ENCODE assay signal across 25 cellular contexts in the genomic region with DNA sequence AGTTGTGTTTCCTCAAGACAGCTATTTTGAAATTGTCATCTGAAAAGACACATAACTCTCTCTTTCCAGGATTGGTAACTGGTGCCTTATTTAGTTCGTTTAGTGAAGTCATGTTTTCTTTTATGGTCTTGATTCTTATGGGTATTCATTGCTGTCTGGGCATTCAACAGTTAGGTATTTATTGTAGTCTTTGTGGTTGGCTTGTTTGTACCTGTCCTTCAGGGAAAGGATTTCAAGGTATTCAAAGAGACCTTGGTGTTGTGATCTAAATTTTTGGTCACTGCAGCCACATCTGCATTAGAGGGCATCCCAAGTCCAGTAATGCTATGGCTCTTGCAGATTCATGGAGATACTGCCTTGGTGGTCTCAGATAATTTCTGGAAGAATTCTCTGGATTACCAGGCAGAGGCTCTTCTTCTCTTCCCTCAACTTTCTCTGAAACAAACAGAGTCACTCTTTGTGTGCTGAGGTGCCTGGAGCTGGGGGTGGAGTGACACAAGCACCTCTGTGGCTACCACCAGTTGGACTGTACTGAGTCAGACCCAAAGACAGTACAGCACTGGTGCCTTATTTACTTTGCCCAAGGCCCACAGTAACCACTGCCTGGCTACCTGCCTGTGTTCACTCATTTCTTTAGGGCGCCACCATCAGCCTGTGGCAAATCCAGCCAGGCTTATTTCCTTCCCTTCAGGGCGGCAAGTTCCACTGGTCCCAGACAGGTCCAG.
DNase-seq lines count a peak whose midpoint lies in the region; TF ChIP-seq lines count a peak whose summit lies in the region.
"Had no signal": no experiment of that assay in that cellular context is flagged by ENCODE, and none has a peak within 500 bp of the region (broad histone marks: within the 10 kb centered on the region; RNA-seq: fewer than 3 reads in every experiment).

No MANE protein-coding gene starts in this region.

- no peaks in the 10 kb centered on the region for H3K36me3 ChIP-seq in mammary epithelial cell (ENCODE audit: insufficient read depth, low read length)
- H3K36me3 ChIP-seq in smooth muscle cell (ENCODE audit: low read depth), result peaks cover 5% of the 10 kb centered on the region
- H3K36me3 ChIP-seq in neural progenitor cell, result no peaks in the 10 kb centered on the region
- H3K36me3 ChIP-seq: BE2C; BLaER1 treated with 17β-estradiol and CSF1 and Interleukin-3, amounts not matched to agents 10 nM and 100 nM; HAP-1 had no signal

- H3K4me2 ChIP-seq in mammary epithelial cell (ENCODE audit: insufficient read depth, low read depth, low read length) (peak overlapping the region; percentile 30), smooth muscle cell (no peak overlapping the region), neural progenitor cell (no peak overlapping the region)
- H3K4me2 ChIP-seq: A549; BLaER1 treated with 17β-estradiol and CSF1 and Interleukin-3, amounts not matched to agents 10 nM and 100 nM had no signal

- POLR2A ChIA-PET in MCF 10A (lab: Yijun Ruan, JAX), result no interaction called here

- dilution Hi-C loops in mammary epithelial cell (cut with HindIII; ENCODE audit: low sequenced_read_pairs), result no loop called here

- H2AFZ ChIP-seq in mammary epithelial cell (ENCODE audit: low read depth, low read length) (no peak overlapping the region), smooth muscle cell (ENCODE audit: low read depth) (no peak overlapping the region), neural progenitor cell (replicated peaks) (no peak overlapping the region)

- CTCF ChIA-PET in mammary epithelial cell (lab: Charles Lee; ENCODE audit: low non-redundant PET), result no interaction called here
- CTCF ChIA-PET in MCF 10A (lab: Yijun Ruan, JAX), result interaction anchor here (0.7 kb wide), 1 partner anchor 127 kb away, joined by 3 read pairs; no protein-coding TSS in a partner anchor

- DNase-seq in mammary epithelial cell, result peak; percentile 78
- no peak for DNase-seq in MCF 10A (ENCODE audit: unreplicated experiment)
- peak; percentile 1 for DNase-seq in epithelial cell of esophagus (ENCODE audit: low read depth)
- peak; percentile 78 for DNase-seq in islet precursor cell
- DNase-seq in smooth muscle cell (lab: John Stamatoyannopoulos, UW; ENCODE audit: unreplicated experiment), result no peak
- DNase-seq in mesothelial cell of epicardium (ENCODE audit: low spot score in 2 of 2, unreplicated experiment in 2 of 2), result no peak
- DNase-seq in COLO668 (lab: John Stamatoyannopoulos, UW; ENCODE audit: unreplicated experiment), result no peak
- DNase-seq in neural progenitor cell (ENCODE audit: low spot score), result no peak
- DNase-seq: 8988T; ACHN; AML-193; BE2C; Calu3; CD4-positive, alpha-beta T cell; CD8-positive, alpha-beta memory T cell; COR-L47; DMS53; DMS79 treated with DMSO at 0.1 percent for 48 hours; GF-D8; GOT3; HFFc6 had no signal

- no peak overlapping the region for H3K27ac ChIP-seq in mammary epithelial cell (ENCODE audit: insufficient read depth, low read depth, low read length)
- H3K27ac ChIP-seq in smooth muscle cell (ENCODE audit: low read depth), result peak overlapping the region; percentile 42
- no peak overlapping the region for H3K27ac ChIP-seq in neural progenitor cell
- H3K27ac ChIP-seq: A549; BLaER1 treated with 17β-estradiol and CSF1 and Interleukin-3, amounts not matched to agents 10 nM and 100 nM had no signal

- H3K27me3 Mint-ChIP-seq in MCF 10A (ENCODE audit: insufficient read depth, unreplicated experiment), result no peaks in the 10 kb centered on the region
- no peaks in the 10 kb centered on the region for H3K27me3 Mint-ChIP-seq in mesothelial cell of epicardium (ENCODE audit: low read depth)
- H3K27me3 Mint-ChIP-seq in neural progenitor cell (ENCODE audit: insufficient read depth, low read depth), result no peaks in the 10 kb centered on the region
- H3K27me3 Mint-ChIP-seq: CD4-positive, alpha-beta T cell had no signal

- no peaks in the 10 kb centered on the region for H3F3A ChIP-seq in smooth muscle cell (ENCODE audit: low read depth)
- H3F3A ChIP-seq in neural progenitor cell (ENCODE audit: low read depth), result no peaks in the 10 kb centered on the region

- H3K27ac Mint-ChIP-seq in MCF 10A (ENCODE audit: low read depth, unreplicated experiment), result no peak overlapping the region
- no peak overlapping the region for H3K27ac Mint-ChIP-seq in mesothelial cell of epicardium
- H3K27ac Mint-ChIP-seq in neural progenitor cell, result no peak overlapping the region
- H3K27ac Mint-ChIP-seq: CD14-positive monocyte; CD4-positive, alpha-beta T cell; CD8-positive, alpha-beta memory T cell; HFFc6 had no signal

- H3K4me1 Mint-ChIP-seq in MCF 10A (ENCODE audit: insufficient read depth, unreplicated experiment) (no peaks in the 10 kb centered on the region), mesothelial cell of epicardium (no peaks in the 10 kb centered on the region), neural progenitor cell (peaks cover 6% of the 10 kb centered on the region)
- H3K4me1 Mint-ChIP-seq: CD14-positive monocyte; CD8-positive, alpha-beta memory T cell had no signal

- no peaks in the 10 kb centered on the region for H3K4me1 ChIP-seq in mammary epithelial cell (ENCODE audit: insufficient read depth, low read length)
- no peaks in the 10 kb centered on the region for H3K4me1 ChIP-seq in smooth muscle cell (ENCODE audit: low read depth)
- no peaks in the 10 kb centered on the region for H3K4me1 ChIP-seq in neural progenitor cell
- H3K4me1 ChIP-seq: A549; BE2C; BLaER1 treated with 17β-estradiol and CSF1 and Interleukin-3, amounts not matched to agents 10 nM and 100 nM; HAP-1 had no signal

- H4K20me1 ChIP-seq in mammary epithelial cell (ENCODE audit: insufficient read depth, low read length) (no peaks in the 10 kb centered on the region), smooth muscle cell (ENCODE audit: low read depth) (no peaks in the 10 kb centered on the region), neural progenitor cell (ENCODE audit: low read depth) (no peaks in the 10 kb centered on the region)
- H4K20me1 ChIP-seq: BLaER1 treated with 17β-estradiol and CSF1 and Interleukin-3, amounts not matched to agents 10 nM and 100 nM had no signal

- H3K36me3 Mint-ChIP-seq in MCF 10A (ENCODE audit: insufficient read depth, unreplicated experiment) (no peaks in the 10 kb centered on the region), mesothelial cell of epicardium (no peaks in the 10 kb centered on the region), neural progenitor cell (no peaks in the 10 kb centered on the region)
- H3K36me3 Mint-ChIP-seq: CD14-positive monocyte had no signal

- intact Hi-C loops in mammary epithelial cell (cut with micrococcal nuclease), result loop anchor here (10.0 kb wide), 1 partner anchor 137 kb away; no protein-coding TSS in a partner anchor
- intact Hi-C loops in MCF 10A (cut with micrococcal nuclease), result no loop called here

- peaks cover 3% of the 10 kb centered on the region for H3K9me3 ChIP-seq in mammary epithelial cell (replicated peaks; ENCODE audit: insufficient read depth, low read length)
- no peaks in the 10 kb centered on the region for H3K9me3 ChIP-seq in smooth muscle cell (replicated peaks; ENCODE audit: low read depth)
- no peaks in the 10 kb centered on the region for H3K9me3 ChIP-seq in neural progenitor cell (ENCODE audit: low read depth)
- H3K9me3 ChIP-seq: A549, BE2C, HAP-1 had no signal

- H3K9me3 Mint-ChIP-seq in MCF 10A (ENCODE audit: unreplicated experiment) (peaks cover 16% of the 10 kb centered on the region), mesothelial cell of epicardium (peaks cover 35% of the 10 kb centered on the region), neural progenitor cell (peaks cover 14% of the 10 kb centered on the region)

- TF ChIP-seq CTCF in mammary epithelial cell (conservative IDR thresholded peaks at IDR 0.05 in 1 of 2, IDR thresholded peaks at IDR 0.05 in 1 of 2; ENCODE audit: extremely low read depth in 1 of 2, insufficient read depth in 1 of 2, low read depth in 1 of 2, low read length in 2 of 2), result no peak
- no peak for TF ChIP-seq CTCF in MCF 10A (IDR thresholded peaks at IDR 0.05; ENCODE audit: unreplicated experiment)
- no peak for TF ChIP-seq CTCF in epithelial cell of esophagus (IDR thresholded peaks at IDR 0.05; ENCODE audit: insufficient read depth, low read depth, low read length, missing control alignments)
- TF ChIP-seq CTCF in smooth muscle cell (IDR thresholded peaks at IDR 0.05; ENCODE audit: borderline replicate concordance, insufficient read depth, poor library complexity, severe bottlenecking), result no peak
- no peak for TF ChIP-seq CTCF in mesothelial cell of epicardium (IDR thresholded peaks at IDR 0.05; ENCODE audit: unreplicated experiment)
- TF ChIP-seq CTCF in neural progenitor cell (IDR thresholded peaks at IDR 0.05), result no peak

- H3K27me3 ChIP-seq in mammary epithelial cell (ENCODE audit: insufficient read depth, low read length), result no peaks in the 10 kb centered on the region
- no peaks in the 10 kb centered on the region for H3K27me3 ChIP-seq in smooth muscle cell (ENCODE audit: low read depth)
- no peaks in the 10 kb centered on the region for H3K27me3 ChIP-seq in neural progenitor cell
- H3K27me3 ChIP-seq: BE2C; BLaER1 treated with 17β-estradiol and CSF1 and Interleukin-3, amounts not matched to agents 10 nM and 100 nM had no signal

- WGBS in mammary epithelial cell (ENCODE audit: low coverage, missing lambda C conversion rate), result 44% methylated on average over 3 of the region's 3 CpGs
- 75% methylated on average over 3 of the region's 3 CpGs for WGBS in smooth muscle cell (ENCODE audit: low lambda C conversion rate)

- H3K79me2 ChIP-seq in mammary epithelial cell (ENCODE audit: insufficient read depth, low read length) (no peaks in the 10 kb centered on the region), smooth muscle cell (ENCODE audit: low read depth) (no peaks in the 10 kb centered on the region), neural progenitor cell (ENCODE audit: low read depth) (no peaks in the 10 kb centered on the region)

- BruUV-seq in mammary epithelial cell (replicated peaks; lab: Mats Ljungman, UMichigan) (no TSS peak), MCF 10A (replicated peaks; lab: Mats Ljungman, UMichigan) (no TSS peak)

- H3K4me3 Mint-ChIP-seq in MCF 10A (ENCODE audit: unreplicated experiment) (no peak overlapping the region), mesothelial cell of epicardium (no peak overlapping the region), neural progenitor cell (no peak overlapping the region)
- H3K4me3 Mint-ChIP-seq: CD14-positive monocyte; CD4-positive, alpha-beta T cell; CD8-positive, alpha-beta memory T cell; HFFc6 had no signal

- no peak overlapping the region for H3K4me3 ChIP-seq in mammary epithelial cell (replicated peaks in 1 of 3; ENCODE audit: insufficient read depth in 1 of 3, low read depth in 2 of 3, low read length in 3 of 3)
- no peak overlapping the region for H3K4me3 ChIP-seq in epithelial cell of esophagus (ENCODE audit: low read length)
- H3K4me3 ChIP-seq in smooth muscle cell, result no peak overlapping the region
- no peak overlapping the region for H3K4me3 ChIP-seq in neural progenitor cell
- H3K4me3 ChIP-seq: A549; BLaER1 treated with 17β-estradiol and CSF1 and Interleukin-3, amounts not matched to agents 10 nM and 100 nM; HAP-1 had no signal

- in situ Hi-C loops in mammary epithelial cell (cut with MboI; ENCODE audit: low sequenced_read_pairs in 2 of 2), result no loop called here

- no peak overlapping the region for H3K9ac ChIP-seq in mammary epithelial cell (ENCODE audit: insufficient read depth, low read length)
- H3K9ac ChIP-seq in smooth muscle cell (ENCODE audit: low read depth), result no peak overlapping the region
- no peak overlapping the region for H3K9ac ChIP-seq in neural progenitor cell
- H3K9ac ChIP-seq: BLaER1 treated with 17β-estradiol and CSF1 and Interleukin-3, amounts not matched to agents 10 nM and 100 nM had no signal

Comparison
In these comparisons a context has a peak if more than half of its experiments do, and no peak if none do; other contexts are left out.
1. DNase-seq: peak in mammary epithelial cell (single experiment), epithelial cell of esophagus (single experiment) and islet precursor cell (single experiment); none in MCF 10A (single experiment), smooth muscle cell (single experiment), mesothelial cell of epicardium (0 of 2), COLO668 (single experiment) and neural progenitor cell (single experiment).